ENCODE assay signal across 16 cellular contexts in genomic region chr18:50981381-50981780, GRCh38.
"Had no signal": no experiment of that assay in that cellular context is flagged by ENCODE, and none has a peak within 500 bp of the region (broad histone marks: within the 10 kb centered on the region; RNA-seq: fewer than 3 reads in every experiment).

No MANE protein-coding gene starts in this region.

- ATAC-seq: psoas muscle, T-cell had no signal

- H3K4me3 ChIP-seq: dorsolateral prefrontal cortex, esophagus squamous epithelium, psoas muscle, testis had no signal

- H3K27ac Mint-ChIP-seq: activated CD4-positive, alpha-beta T cell treated with anti-CD3 and anti-CD28 coated beads, Interleukin-2, amount 10 ng/mL, durations not matched to agents 24 days and 14 days; activated naive CD4-positive, alpha-beta T cell treated with anti-CD3 and anti-CD28 coated beads, Interleukin-2, amount 50 U/mL, for 24 hours; activated T-helper 2 cell treated with anti-CD3 and anti-CD28 coated beads, Interferon-gamma antibody, Interleukin-2, Interleukin-4, amounts not matched to agents 10 μg/mL and 5 μg/mL and 100 μg/mL, durations not matched to agents 14 hours and 24 hours and 36 hours; nephron; stimulated activated naive CD8-positive, alpha-beta T cell treated with anti-CD3 and anti-CD28 coated beads, Interleukin-15, Interleukin-2, amounts not matched to agents 100 ng/mL and 50 ng/mL, for 24 hours; T-cell had no signal

- H3K27me3 ChIP-seq: dorsolateral prefrontal cortex, esophagus squamous epithelium, testis had no signal

- H3K4me1 Mint-ChIP-seq: activated CD4-positive, alpha-beta T cell treated with anti-CD3 and anti-CD28 coated beads, Interleukin-2, amount 10 ng/mL, durations not matched to agents 24 days and 14 days; nephron had no signal

- H3K9me3 ChIP-seq: psoas muscle, testis had no signal

- H3K4me3 Mint-ChIP-seq: activated CD4-positive, alpha-beta T cell treated with anti-CD3 and anti-CD28 coated beads, Interleukin-2, amount 10 ng/mL, durations not matched to agents 24 days and 14 days; activated naive CD4-positive, alpha-beta T cell treated with anti-CD3 and anti-CD28 coated beads, Interleukin-2, amount 50 U/mL, for 24 hours; nephron; stimulated activated naive CD8-positive, alpha-beta T cell treated with anti-CD3 and anti-CD28 coated beads, Interleukin-15, Interleukin-2, amounts not matched to agents 100 ng/mL and 50 ng/mL, for 24 hours; T-cell had no signal

- H3K27ac ChIP-seq: esophagus squamous epithelium, psoas muscle, testis had no signal

- H3K27me3 Mint-ChIP-seq: activated CD4-positive, alpha-beta T cell treated with anti-CD3 and anti-CD28 coated beads, Interleukin-2, amount 10 ng/mL, durations not matched to agents 24 days and 14 days; activated naive CD4-positive, alpha-beta T cell treated with anti-CD3 and anti-CD28 coated beads, Interleukin-2, amount 50 U/mL, for 24 hours; stimulated activated naive CD8-positive, alpha-beta T cell treated with anti-CD3 and anti-CD28 coated beads, Interleukin-15, Interleukin-2, amounts not matched to agents 100 ng/mL and 50 ng/mL, for 24 hours; T-cell had no signal

- H3K4me1 ChIP-seq: testis had no signal

- H3K9me3 Mint-ChIP-seq: activated naive CD4-positive, alpha-beta T cell treated with anti-CD3 and anti-CD28 coated beads, Interleukin-2, amount 50 U/mL, for 24 hours; stimulated activated naive CD8-positive, alpha-beta T cell treated with anti-CD3 and anti-CD28 coated beads, Interleukin-15, Interleukin-2, amounts not matched to agents 100 ng/mL and 50 ng/mL, for 24 hours had no signal

- DNase-seq: activated CD4-positive, alpha-beta T cell treated with anti-CD3 and anti-CD28 coated beads, Interleukin-2, amount 10 ng/mL, durations not matched to agents 24 days and 14 days; amygdala; dorsolateral prefrontal cortex; esophagus squamous epithelium; foreskin fibroblast; head of caudate nucleus; occipital lobe; psoas muscle; stimulated activated CD4-positive, alpha-beta T cell treated with anti-CD3 and anti-CD28 coated beads, Interleukin-2, amount 100 ng/mL, for 48 hours; stimulated activated CD8-positive, alpha-beta memory T cell treated with anti-CD3 and anti-CD28 coated beads, Interleukin-4, amount 100 ng/mL, for 48 hours; T-cell; testis had no signal
